In genomic region chrX:69285881-69286545, GRCh38 we compare ENCODE assay signal across 7 cellular contexts.
DNase-seq lines count a peak whose midpoint lies in the region; ATAC-seq, FAIRE-seq and TF ChIP-seq lines count a peak whose summit lies in the region.

No MANE protein-coding gene starts in this region.

- H3K79me2 ChIP-seq in SU-DHL-6 (ENCODE audit: insufficient read depth, low read length), result no peaks in the 10 kb centered on the region

- no peaks in the 10 kb centered on the region for H4K20me1 ChIP-seq in SU-DHL-6 (ENCODE audit: low read depth, low read length)

- H3K27me3 ChIP-seq in SU-DHL-6 (ENCODE audit: low read length) (no peaks in the 10 kb centered on the region), gastrocnemius medialis (no peaks in the 10 kb centered on the region)

- intact Hi-C loops in gastrocnemius medialis (cut with DNase I; ENCODE audit: low total_unique reads), result loop anchor here (1.0 kb wide), 1 partner anchor 464 kb away; no protein-coding TSS in a partner anchor

- ATAC-seq in HG03432 (IDR thresholded peaks at IDR 0.05; ENCODE audit: unreplicated experiment), result peak; percentile 82
- ATAC-seq in gastrocnemius medialis, result peak; percentile 58 to 62
- ATAC-seq in HG02678 (IDR thresholded peaks at IDR 0.05; ENCODE audit: unreplicated experiment), result no peak

- no peak overlapping the region for H3K9ac ChIP-seq in SU-DHL-6 (ENCODE audit: low read length)

- H3K36me3 ChIP-seq in SU-DHL-6 (ENCODE audit: low read length) (no peaks in the 10 kb centered on the region), gastrocnemius medialis (no peaks in the 10 kb centered on the region)

- peaks cover 0 to 4% of the 10 kb centered on the region in 2 donors for H3K4me1 ChIP-seq in gastrocnemius medialis

- FAIRE-seq in GM12891 (lab: Jason Lieb, UNC), result peak; percentile 54

- TF ChIP-seq CTCF in SU-DHL-6 (IDR thresholded peaks at IDR 0.05; ENCODE audit: insufficient read depth, low read length, poor library complexity, severe bottlenecking), result peak; percentile 56
- TF ChIP-seq CTCF in gastrocnemius medialis (IDR thresholded peaks at IDR 0.05 in 4 of 5, conservative IDR thresholded peaks at IDR 0.05 in 1 of 5), result peak; percentile 54 to 90 (median 80)

- in situ Hi-C loops in gastrocnemius medialis (cut with MboI; ENCODE audit: low sequenced_read_pairs in 4 of 4), result loop anchor here in 3 of 4 donors (5.0 to 10.0 kb wide), 2 partner anchors 461 to 464 kb away; partner anchors contain the start of gene EFNB1 (in 2 of the 3)

- H3K9me3 ChIP-seq in SU-DHL-6 (ENCODE audit: insufficient read depth, low read length) (no peaks in the 10 kb centered on the region), gastrocnemius medialis (no peaks in the 10 kb centered on the region)

- no peak overlapping the region for H2AFZ ChIP-seq in SU-DHL-6 (ENCODE audit: low read depth, low read length, severe bottlenecking)

- TF ChIP-seq POLR2A in GM12891 (IDR thresholded peaks at IDR 0.05; ENCODE audit: low read depth, low read length) (no peak), gastrocnemius medialis (IDR thresholded peaks at IDR 0.05) (no peak)

- no peak overlapping the region for H3K27ac ChIP-seq in SU-DHL-6 (ENCODE audit: low read depth, low read length)
- no peak overlapping the region for H3K27ac ChIP-seq in gastrocnemius medialis

- no peaks in the 10 kb centered on the region for H3F3A ChIP-seq in SU-DHL-6 (ENCODE audit: insufficient read depth)

- no peak overlapping the region for H3K4me3 ChIP-seq in SU-DHL-6 (ENCODE audit: insufficient read depth, low read length, poor library complexity, severe bottlenecking)
- peak overlapping the region; percentile 42 to 50 (median 47) for H3K4me3 ChIP-seq in gastrocnemius medialis

- H3K9me2 ChIP-seq in SU-DHL-6 (replicated peaks; ENCODE audit: insufficient read depth, low read length), result no peaks in the 10 kb centered on the region

- DNase-seq in GM12891 (ENCODE audit: insufficient read length, low spot score), result peak; percentile 53
- peak in 37 of 58 donors; percentile 0 to 65 (median 7) for DNase-seq in anterior cingulate cortex (lab: John Stamatoyannopoulos, UW)
- peak; percentile 78 for DNase-seq in hepatic stellate cell (ENCODE audit: low spot score)
- DNase-seq in gastrocnemius medialis, result peak in 1 of 2 donors; percentile 15

- H3K4me2 ChIP-seq in SU-DHL-6 (ENCODE audit: low read depth, low read length, poor library complexity, severe bottlenecking), result peak overlapping the region; percentile 17

TF ChIP-seq in GM12891, 5 proteins besides CTCF, POLR2A, EP300 and RAD21:
- no peak for TF ChIP-seq TAF1 (IDR thresholded peaks at IDR 0.05; ENCODE audit: low read depth, low read length)
- TF ChIP-seq POLR2AphosphoS5 (IDR thresholded peaks at IDR 0.05; ENCODE audit: low read depth, low read length), result no peak
- TF ChIP-seq PAX5 (IDR thresholded peaks at IDR 0.05; ENCODE audit: insufficient read depth, low read length, severe bottlenecking), result no peak
- TF ChIP-seq SPI1 (IDR thresholded peaks at IDR 0.05; ENCODE audit: low read depth, low read length), result no peak
- TF ChIP-seq POU2F2 (IDR thresholded peaks at IDR 0.05; ENCODE audit: low read depth, low read length), result no peak
